ENCODE assay signal across 8 cellular contexts in the genomic region with DNA sequence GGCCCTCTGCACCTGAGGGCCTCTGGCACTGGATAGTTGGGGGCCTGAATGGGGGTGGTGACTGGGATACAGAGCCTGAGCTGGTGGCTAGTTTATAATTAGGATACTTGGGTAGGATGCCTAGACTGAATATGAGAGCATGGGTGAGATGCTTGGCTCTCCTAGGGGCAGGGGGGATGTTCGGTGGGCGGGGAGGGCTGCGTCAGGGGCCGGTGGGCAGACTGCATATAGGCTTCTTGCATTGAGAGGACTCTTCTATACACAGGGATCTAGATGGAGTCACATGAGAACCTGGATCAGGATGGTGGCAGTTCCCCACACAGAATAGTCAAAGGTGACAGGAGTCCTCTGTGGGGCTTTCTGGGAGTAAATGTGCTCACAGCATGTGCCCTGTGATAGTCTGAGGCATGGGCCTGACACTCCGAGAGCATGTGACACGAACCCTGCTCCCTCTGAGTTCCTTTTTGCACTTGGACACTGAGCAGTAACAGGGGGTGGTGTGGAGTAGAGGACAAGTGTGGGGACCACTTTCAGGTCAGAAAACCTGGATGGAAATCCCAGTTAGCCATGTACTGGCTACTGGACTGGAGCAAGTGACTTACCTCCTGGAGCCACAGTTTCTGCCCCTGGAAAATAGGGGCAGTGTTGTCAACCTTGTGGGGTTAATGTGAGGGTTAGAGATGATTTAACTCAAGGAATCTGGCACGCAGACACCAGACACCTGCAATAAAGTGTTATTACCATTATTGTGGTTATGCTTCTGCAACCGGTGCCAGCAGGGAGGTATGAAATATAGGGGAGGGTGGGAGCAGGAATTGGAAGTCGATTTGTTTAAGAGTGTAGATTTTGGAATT. TPM values are rescaled to one million over a fixed set of nuclear protein-coding genes. Genes with fewer than 3 reads are reported as not detected.
DNase-seq lines count a peak whose midpoint lies in the region; ATAC-seq and TF ChIP-seq lines count a peak whose summit lies in the region.

No MANE protein-coding gene starts in this region.

- H3K27ac Mint-ChIP-seq in IgD-negative memory B cell = peak overlapping the region; percentile 73 to 95 (median 89)

- peak overlapping the region; percentile 100 for H3K4me3 ChIP-seq in A673 (ENCODE audit: low read depth, low read length, poor library complexity, severe bottlenecking)
- H3K4me3 ChIP-seq in cardiac fibroblast (replicated peaks in 1 of 2; ENCODE audit: low read depth in 2 of 2, low read length in 2 of 2) = peak overlapping the region; percentile 95 to 98
- H3K4me3 ChIP-seq in muscle layer of colon (ENCODE audit: low read depth in 1 of 2, low read length in 2 of 2) = peak overlapping the region; percentile 82 to 98

- peak overlapping the region; percentile 83 to 96 (median 90) for H3K4me3 Mint-ChIP-seq in IgD-negative memory B cell

- CTCF ChIA-PET in A673 (lab: Charles Lee) = interaction anchor here (0.6 to 0.8 kb wide), 2 partner anchors 30 to 130 kb away, joined by 3 to 4 read pairs; no protein-coding TSS in a partner anchor

- in situ Hi-C loops in ACHN (cut with HindIII; ENCODE audit: low pct_ligation_motif_present, low pct_unique_long_range_greater_than_20kb, low sequenced_read_pairs) = no loop called here

- TF ChIP-seq CTCF in A673 (conservative IDR thresholded peaks at IDR 0.05; ENCODE audit: low read depth, low read length) (no peak), cardiac fibroblast (IDR thresholded peaks at IDR 0.05; ENCODE audit: low read depth, low read length) (no peak)

- no peaks in the 10 kb centered on the region for H3K36me3 Mint-ChIP-seq in IgD-negative memory B cell

- no peaks in the 10 kb centered on the region for H3K27me3 Mint-ChIP-seq in IgD-negative memory B cell

- H3K36me3 ChIP-seq in A673 (ENCODE audit: insufficient read depth, low read length, poor library complexity, severe bottlenecking) = no peaks in the 10 kb centered on the region
- H3K36me3 ChIP-seq in muscle layer of colon (ENCODE audit: insufficient read depth, low read length) = peaks cover 5% of the 10 kb centered on the region

- POLR2A ChIA-PET in A673 (lab: Charles Lee; ENCODE audit: low non-redundant PET) = no interaction called here

- H3K4me1 ChIP-seq in A673 (ENCODE audit: insufficient read depth, low read length, poor library complexity, severe bottlenecking) = peaks cover 45% of the 10 kb centered on the region
- H3K4me1 ChIP-seq in muscle layer of colon (ENCODE audit: insufficient read depth, low read length) = peaks cover 66% of the 10 kb centered on the region

- H3K27me3 ChIP-seq in A673 (replicated peaks; ENCODE audit: insufficient read depth, low read depth, low read length, poor library complexity) (no peaks in the 10 kb centered on the region), muscle layer of colon (ENCODE audit: control insufficient read depth in 1 of 2, insufficient read depth in 2 of 2, low read length in 2 of 2) (no peaks in the 10 kb centered on the region)

- H3K27ac ChIP-seq in A673 (ENCODE audit: low read depth, low read length, poor library complexity, severe bottlenecking) (peak overlapping the region; percentile 98), muscle layer of colon (ENCODE audit: low read depth, low read length) (peak overlapping the region; percentile 99)

- no peaks in the 10 kb centered on the region for H3K9me3 ChIP-seq in A673 (ENCODE audit: low read depth, low read length, poor library complexity, severe bottlenecking)
- H3K9me3 ChIP-seq in muscle layer of colon (ENCODE audit: low read length) = no peaks in the 10 kb centered on the region

- ATAC-seq in HG02588 (IDR thresholded peaks at IDR 0.05; ENCODE audit: unreplicated experiment) (no peak), HG02852 (IDR thresholded peaks at IDR 0.05; ENCODE audit: unreplicated experiment) (no peak)

- peaks cover 50 to 58% (median 52%) of the 10 kb centered on the region in 3 donors for H3K4me1 Mint-ChIP-seq in IgD-negative memory B cell

- TSS peak; percentile 24 for BruUV-seq in A673 (replicated peaks; lab: Mats Ljungman, UMichigan)

- peak overlapping the region; percentile 74 for H3K9ac ChIP-seq in muscle layer of colon (ENCODE audit: low read length)

- no peaks in the 10 kb centered on the region for H3K9me3 Mint-ChIP-seq in IgD-negative memory B cell

- DNase-seq in A673 (ENCODE audit: low spot score) (no peak), cardiac fibroblast (ENCODE audit: low read depth in 2 of 2) (no peak), ACHN (no peak)
- DNase-seq in stimulated activated naive CD4-positive, alpha-beta T cell (lab: John Stamatoyannopoulos, UW) = no peak

- intact Hi-C loops in A673 (cut with micrococcal nuclease; ENCODE audit: unreplicated experiment) = no loop called here

RNA-seq across cellular contexts. Expression of gene MAP7D1, which starts 2.2 kb away (rescaled TPM):
- total RNA-seq in A673 (2021) = 192 and 206 TPM in 2 replicates
- polyA plus RNA-seq in IgD-negative memory B cell = 11.4 TPM

RNA-seq across cellular contexts. Expression of gene TRAPPC3, which starts 8.9 kb away (rescaled TPM):
- total RNA-seq in A673 (2021) = 86.5 and 86.6 TPM in 2 replicates
- 101 TPM for polyA plus RNA-seq in IgD-negative memory B cell

RNA-seq across cellular contexts. Expression of gene COL8A2, which starts 33.2 kb away (rescaled TPM):
- 0.22 and 0.24 TPM in 2 replicates for total RNA-seq in A673 (2021)
- not detected for polyA plus RNA-seq in IgD-negative memory B cell
